Comparison of ENCODE assay signal across 26 cellular contexts in the genomic region with DNA sequence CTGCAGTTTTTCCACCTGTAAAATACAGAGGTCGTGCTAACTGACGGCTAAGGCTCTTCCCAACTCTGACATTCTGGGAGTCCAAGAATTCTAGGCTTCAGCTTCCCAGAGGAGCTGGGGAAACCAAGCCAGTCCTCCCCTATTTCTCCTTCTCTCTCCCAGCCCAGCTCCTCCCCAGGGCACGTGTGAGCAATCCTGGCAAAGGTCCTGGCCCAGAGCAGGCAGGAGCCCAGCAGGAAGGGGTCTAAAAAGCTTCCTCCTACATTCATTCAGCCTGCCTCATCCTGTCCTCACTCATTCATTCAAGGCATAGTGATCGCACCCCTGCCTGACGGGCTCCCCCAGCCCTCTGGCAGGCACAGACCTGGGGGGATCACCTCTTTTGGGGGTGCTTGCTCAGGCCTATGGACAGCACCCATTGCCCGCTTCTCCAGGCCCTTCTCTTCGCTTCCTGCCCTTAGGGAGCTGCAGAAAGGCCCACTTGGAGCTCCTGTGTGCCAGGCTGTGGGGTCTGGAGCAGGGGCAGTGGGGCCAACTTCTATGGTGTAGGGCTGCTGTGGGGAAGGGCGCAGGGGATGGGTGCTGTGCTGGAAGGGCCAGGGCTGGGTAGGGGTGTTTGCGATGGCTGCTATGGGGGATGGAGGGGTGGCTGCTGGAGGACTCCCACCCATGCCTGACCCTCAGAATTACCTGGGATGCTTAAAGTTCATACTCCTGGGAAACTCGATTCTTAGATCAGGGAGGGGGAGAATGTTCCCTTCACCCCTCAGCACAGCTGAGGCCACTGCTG. TPM values are rescaled to one million over a fixed set of nuclear protein-coding genes. Genes with fewer than 3 reads are reported as not detected.
DNase-seq lines count a peak whose midpoint lies in the region; ATAC-seq, FAIRE-seq and TF ChIP-seq lines count a peak whose summit lies in the region.
"Had no signal": no experiment of that assay in that cellular context is flagged by ENCODE, and none has a peak within 500 bp of the region (broad histone marks: within the 10 kb centered on the region; RNA-seq: fewer than 3 reads in every experiment).

No MANE protein-coding gene starts in this region.

- H3K27ac ChIP-seq in foreskin keratinocyte = no peak overlapping the region
- H3K27ac ChIP-seq: breast epithelium, thoracic aorta had no signal

- no peaks in the 10 kb centered on the region for H3K4me1 ChIP-seq in foreskin keratinocyte
- H3K4me1 ChIP-seq: breast epithelium had no signal

- DNase-seq in left cardiac atrium = peak; percentile 13
- no peak for DNase-seq in left ventricle myocardium superior
- peak; percentile 11 for DNase-seq in RPMI7951 (ENCODE audit: low read depth)
- no peak for DNase-seq in foreskin keratinocyte
- DNase-seq in urothelium cell line (ENCODE audit: low spot score) = peak; percentile 44
- no peak for DNase-seq in NCI-H345 treated with DMSO at 0.1 percent for 48 hours (lab: John Stamatoyannopoulos, UW; ENCODE audit: unreplicated experiment)
- no peak for DNase-seq in NAMALWA (ENCODE audit: low spot score)
- DNase-seq: activated CD4-positive, alpha-beta T cell treated with anti-CD3 and anti-CD28 coated beads for 1 hour; CD4-positive, alpha-beta T cell; DMS 273 treated with DMSO at 0.1 percent for 48 hours; GOT3; hippocampal formation; KBM-7; NCI-H1048; NCI-H2029 treated with DMSO at 0.1 percent for 48 hours; NCI-H510A had no signal

- ATAC-seq in left cardiac atrium = peak in 1 of 2 donors; percentile 25
- ATAC-seq in left ventricle myocardium superior = no peak
- peak; percentile 27 for ATAC-seq in foreskin keratinocyte
- ATAC-seq in HG03039 (IDR thresholded peaks at IDR 0.05; ENCODE audit: unreplicated experiment) = no peak
- ATAC-seq: GM12878, right cardiac atrium had no signal

- intact Hi-C loops in left cardiac atrium (cut with DNase I) = no loop called here
- intact Hi-C loops in left ventricle myocardium superior (cut with micrococcal nuclease) = no loop called here

- FAIRE-seq in urothelium cell line (lab: Jason Lieb, UNC) = no peak
- FAIRE-seq: GM12878, islet of Langerhans had no signal

- H3K27me3 ChIP-seq in foreskin keratinocyte = peaks cover 5% of the 10 kb centered on the region

- TF ChIP-seq CTCF in foreskin keratinocyte (conservative IDR thresholded peaks at IDR 0.05) = no peak

RNA-seq across cellular contexts. Expression of a gene that starts 9.8 kb away (rescaled TPM):
- total RNA-seq in left cardiac atrium (not detected), left ventricle myocardium superior (not detected), foreskin keratinocyte (not detected in 2 replicates)
- not detected in 2 replicates for total RNA-seq in RPMI7951 (2014; rRNA removed; shearing (Covaris generic))
- polyA plus RNA-seq in foreskin keratinocyte = not detected in 2 replicates
- total RNA-seq: activated T-helper 17 cell treated with anti-CD3 and anti-CD28 coated beads, Interleukin-2, amount 50 U/mL, for 72 hours; CD4-positive, alpha-beta T cell; fibroblast of villous mesenchyme; GM12878; omental fat pad; thoracic aorta had no signal
- polyA plus RNA-seq: AG04450 had no signal

RNA-seq across cellular contexts. Expression of a gene that starts 25.0 kb away (rescaled TPM):
- total RNA-seq in left cardiac atrium (not detected), left ventricle myocardium superior (not detected), foreskin keratinocyte (not detected in 2 replicates)
- total RNA-seq in RPMI7951 (2014; rRNA removed; shearing (Covaris generic)) = 0.72 TPM in 1 of 2 replicates, not detected in the other
- not detected in 2 replicates for polyA plus RNA-seq in foreskin keratinocyte
- total RNA-seq: activated T-helper 17 cell treated with anti-CD3 and anti-CD28 coated beads, Interleukin-2, amount 50 U/mL, for 72 hours; breast epithelium; CD4-positive, alpha-beta T cell; GM12878; omental fat pad; right cardiac atrium; thoracic aorta had no signal
- polyA plus RNA-seq: AG04450, GM12878, right cardiac atrium had no signal

Comparison
In these comparisons a context has a peak if more than half of its experiments do, and no peak if none do; other contexts are left out.
1. DNase-seq: peak in left cardiac atrium (single experiment), RPMI7951 (single experiment) and urothelium cell line (single experiment); none in left ventricle myocardium superior (single experiment), foreskin keratinocyte (0 of 2), NCI-H345 treated with DMSO at 0.1 percent for 48 hours (single experiment) and NAMALWA (single experiment).